ENCODE assay signal across 18 cellular contexts in genomic region chr1:7727816-7728477, GRCh38. TPM values are rescaled to one million over a fixed set of nuclear protein-coding genes. Genes with fewer than 3 reads are reported as not detected.
DNase-seq lines count a peak whose midpoint lies in the region; FAIRE-seq and TF ChIP-seq lines count a peak whose summit lies in the region.
"Had no signal": no experiment of that assay in that cellular context is flagged by ENCODE, and none has a peak within 500 bp of the region (broad histone marks: within the 10 kb centered on the region; RNA-seq: fewer than 3 reads in every experiment).

No MANE protein-coding gene starts in this region.

- in situ Hi-C loops in G401 (cut with HindIII; ENCODE audit: low sequenced_read_pairs) = no loop called here

- DNase-seq in G401 (ENCODE audit: low spot score) (peak; percentile 76), amygdala (lab: John Stamatoyannopoulos, UW) (peak in 43 of 56 donors; percentile 4 to 80 (median 49)), globus pallidus (ENCODE audit: low spot score) (peak; percentile 69), putamen (ENCODE audit: low spot score) (peak; percentile 43), mucosa of gallbladder (ENCODE audit: low spot score) (no peak), HPDE6-E6E7 (ENCODE audit: extremely low spot score) (no peak), activated T-cell treated with anti-CD3 and anti-CD28 coated beads for 4 hours (no peak), H54 (ENCODE audit: insufficient read length, low spot score) (no peak)
- DNase-seq: activated B cell treated with CpG ODN at 0.5 μM for 24 hours; activated CD4-positive, alpha-beta T cell treated with anti-CD3 and anti-CD28 coated beads, Interleukin-2, amount 50 U/mL, for 48 hours; activated gamma-delta T cell treated with Interleukin-2 at 50 U/mL for 16 hours; amniotic stem cell; DND-41; lower lobe of right lung; MM.1S; NCI-H187; tibial artery had no signal

- no peak for TF ChIP-seq POLR2A in H54 (IDR thresholded peaks at IDR 0.05; ENCODE audit: low read depth, low read length)

- FAIRE-seq in H54 (lab: Jason Lieb, UNC) = no peak
- FAIRE-seq: H1 had no signal

RNA-seq across cellular contexts. Expression of gene VAMP3, which starts 43.1 kb away (rescaled TPM):
- 95.6 and 126 TPM in 2 replicates for total RNA-seq in G401 (2014; rRNA removed; shearing (Covaris generic))
- total RNA-seq in mucosa of gallbladder = 92.0 TPM

RNA-seq across cellular contexts. Expression of gene PER3, which starts 56.1 kb away (rescaled TPM):
- total RNA-seq in G401 (2014; rRNA removed; shearing (Covaris generic)) = 15.2 and 23.5 TPM in 2 replicates
- 31.5 TPM for total RNA-seq in mucosa of gallbladder

Comparison
In these comparisons a context has a peak if more than half of its experiments do, and no peak if none do; other contexts are left out.
1. DNase-seq: peak in G401 (single experiment), amygdala (43 of 56), globus pallidus (single experiment) and putamen (single experiment); none in mucosa of gallbladder (single experiment), HPDE6-E6E7 (single experiment), activated T-cell treated with anti-CD3 and anti-CD28 coated beads for 4 hours (single experiment) and H54 (single experiment).